ENCODE assay signal across 11 cellular contexts in genomic region chr10:31749981-31750850, GRCh38.
DNase-seq lines count a peak whose midpoint lies in the region; ATAC-seq and TF ChIP-seq lines count a peak whose summit lies in the region.
"Had no signal": no experiment of that assay in that cellular context is flagged by ENCODE, and none has a peak within 500 bp of the region (broad histone marks: within the 10 kb centered on the region; RNA-seq: fewer than 3 reads in every experiment).

No MANE protein-coding gene starts in this region.

- no peak overlapping the region for H3K4me3 Mint-ChIP-seq in chondrocyte (ENCODE audit: unreplicated experiment)
- no peak overlapping the region for H3K4me3 Mint-ChIP-seq in osteocyte (ENCODE audit: unreplicated experiment)
- H3K4me3 Mint-ChIP-seq: central memory CD8-positive, alpha-beta T cell; naive thymus-derived CD8-positive, alpha-beta T cell had no signal

- peaks cover 52% of the 10 kb centered on the region for H3K4me1 Mint-ChIP-seq in chondrocyte (ENCODE audit: low read depth)
- H3K4me1 Mint-ChIP-seq in osteocyte (ENCODE audit: unreplicated experiment) = peaks cover 39% of the 10 kb centered on the region

- H3K27me3 ChIP-seq in mucosa of stomach (ENCODE audit: control insufficient read depth, insufficient read depth, low read length) (no peaks in the 10 kb centered on the region), aorta (ENCODE audit: control insufficient read depth in 1 of 2, insufficient read depth in 2 of 2, low read length in 1 of 2) (no peaks in the 10 kb centered on the region)

- no peak overlapping the region for H3K27ac ChIP-seq in aorta (ENCODE audit: low read depth in 1 of 2, low read length in 2 of 2)

- no peak overlapping the region for H3K4me3 ChIP-seq in mucosa of stomach (ENCODE audit: low read length)
- no peak overlapping the region for H3K4me3 ChIP-seq in aorta (ENCODE audit: low read length in 2 of 2)

- H3K27ac Mint-ChIP-seq in chondrocyte (ENCODE audit: unreplicated experiment) = peak overlapping the region; percentile 69
- no peak overlapping the region for H3K27ac Mint-ChIP-seq in osteocyte (ENCODE audit: unreplicated experiment)
- H3K27ac Mint-ChIP-seq: naive thymus-derived CD8-positive, alpha-beta T cell had no signal

- no peak for TF ChIP-seq CTCF in chondrocyte (IDR thresholded peaks at IDR 0.05)
- no peak for TF ChIP-seq CTCF in GM20000 (IDR thresholded peaks at IDR 0.05; ENCODE audit: extremely low read depth, missing control alignments)
- no peak for TF ChIP-seq CTCF in osteocyte (IDR thresholded peaks at IDR 0.05)

- H3K9me3 Mint-ChIP-seq in chondrocyte (ENCODE audit: low read depth) (no peaks in the 10 kb centered on the region), osteocyte (ENCODE audit: unreplicated experiment) (no peaks in the 10 kb centered on the region)
- H3K9me3 Mint-ChIP-seq: central memory CD8-positive, alpha-beta T cell; naive thymus-derived CD8-positive, alpha-beta T cell had no signal

- H3K36me3 Mint-ChIP-seq in chondrocyte (ENCODE audit: low read depth) (no peaks in the 10 kb centered on the region), osteocyte (ENCODE audit: unreplicated experiment) (no peaks in the 10 kb centered on the region)
- H3K36me3 Mint-ChIP-seq: naive thymus-derived CD8-positive, alpha-beta T cell had no signal

- no peaks in the 10 kb centered on the region for H3K27me3 Mint-ChIP-seq in chondrocyte (ENCODE audit: low read depth)
- H3K27me3 Mint-ChIP-seq in osteocyte (ENCODE audit: unreplicated experiment) = no peaks in the 10 kb centered on the region
- H3K27me3 Mint-ChIP-seq: central memory CD8-positive, alpha-beta T cell; naive thymus-derived CD8-positive, alpha-beta T cell had no signal

- ATAC-seq in Right ventricle myocardium inferior (peak; percentile 49), aorta (ENCODE audit: low FRiP score) (peak; percentile 33), GM18870 (IDR thresholded peaks at IDR 0.05; ENCODE audit: unreplicated experiment) (no peak)
- ATAC-seq: naive thymus-derived CD8-positive, alpha-beta T cell had no signal

- 32 to 36% methylated on average over 26 to 28 of the region's 28 CpGs for WGBS in aorta, 2 donors

- no peak for DNase-seq in Right ventricle myocardium inferior (ENCODE audit: missing footprints)
- no peak for DNase-seq in cardiac septum (ENCODE audit: low spot score)
- DNase-seq in chondrocyte (ENCODE audit: low spot score) = no peak
- DNase-seq in aorta = peak in 1 of 2 donors; percentile 75
- no peak for DNase-seq in GM20000 (ENCODE audit: low spot score)
- DNase-seq in osteocyte (ENCODE audit: extremely low spot score, unreplicated experiment) = no peak
- DNase-seq: AML-193; naive thymus-derived CD8-positive, alpha-beta T cell had no signal

- peak overlapping the region; percentile 39 for H3K9ac ChIP-seq in mucosa of stomach (ENCODE audit: low read length)

- intact Hi-C loops in Right ventricle myocardium inferior (cut with DNase I) (no loop called here), cardiac septum (cut with DNase I) (no loop called here), aorta (cut with DNase I) (no loop called here)

- H3K9me3 ChIP-seq in mucosa of stomach (ENCODE audit: control insufficient read depth, low read length) (no peaks in the 10 kb centered on the region), aorta (ENCODE audit: control insufficient read depth, low read length) (no peaks in the 10 kb centered on the region)

- H3K4me1 ChIP-seq in mucosa of stomach (ENCODE audit: control insufficient read depth, insufficient read depth, low read length) (peaks cover 9% of the 10 kb centered on the region), aorta (ENCODE audit: control insufficient read depth in 1 of 2, insufficient read depth in 2 of 2, low read length in 2 of 2) (peaks cover 0 to 3% of the 10 kb centered on the region in 2 donors)

- H3K36me3 ChIP-seq in mucosa of stomach (ENCODE audit: control insufficient read depth, insufficient read depth, low read length) = no peaks in the 10 kb centered on the region
- H3K36me3 ChIP-seq in aorta (ENCODE audit: control insufficient read depth in 1 of 2, insufficient read depth in 2 of 2, low read length in 1 of 2) = no peaks in the 10 kb centered on the region
